ENCODE assay signal across 23 cellular contexts in the genomic region with DNA sequence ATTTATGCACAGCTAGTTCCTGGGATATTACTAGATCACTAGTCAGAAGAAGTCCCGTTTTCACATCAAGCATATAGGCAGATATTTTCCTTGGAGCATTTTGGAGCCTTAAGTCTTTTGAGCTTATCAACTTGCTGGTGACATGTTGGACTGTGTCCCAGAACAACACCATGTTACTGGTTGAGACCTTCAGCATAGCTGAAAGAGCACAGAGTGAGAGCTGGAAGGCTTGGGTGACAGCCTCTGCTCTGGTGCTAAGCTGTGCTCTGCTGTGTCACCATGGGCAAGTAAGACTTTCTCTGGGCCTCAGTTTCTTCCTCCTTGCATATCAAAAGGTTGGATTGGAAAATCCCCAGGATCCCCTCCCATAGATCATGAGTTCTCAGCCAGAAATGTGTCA.
"Had no signal": no experiment of that assay in that cellular context is flagged by ENCODE, and none has a peak within 500 bp of the region (broad histone marks: within the 10 kb centered on the region; RNA-seq: fewer than 3 reads in every experiment).

No MANE protein-coding gene starts in this region.

- DNase-seq: activated CD4-positive, alpha-beta T cell treated with anti-CD3 and anti-CD28 coated beads for 4 hours; activated CD8-positive, alpha-beta memory T cell treated with anti-CD3 and anti-CD28 coated beads, Interleukin-2, amount 50 U/mL, for 48 hours; activated CD8-positive, alpha-beta T cell treated with anti-CD3 and anti-CD28 coated beads for 36 hours; activated naive CD4-positive, alpha-beta T cell; activated T-cell treated with anti-CD3 and anti-CD28 coated beads, Interleukin-2, amount 50 U/mL, for 1 hour; KG1; NCI-H1092 treated with DMSO at 0.1 percent for 48 hours; NCI-H1417 treated with DMSO at 0.1 percent for 48 hours; NCI-H1694; NCI-H2029; NCI-H2107; NCI-H2171 treated with DMSO at 0.1 percent for 48 hours; NCI-H226; NCI-H526; NCI-H82; OCI-M1; SHP77; SW 1271 had no signal

- H3K4me1 ChIP-seq: breast epithelium, SJSA1 had no signal

- H3K27me3 ChIP-seq: breast epithelium, SJSA1 had no signal

- H3K36me3 ChIP-seq: breast epithelium, SJSA1 had no signal

- H3K9me3 ChIP-seq: breast epithelium, SJSA1 had no signal

- H3K4me3 ChIP-seq: breast epithelium, SJSA1 had no signal

- H3K27ac ChIP-seq: breast epithelium, SJSA1 had no signal

- ATAC-seq: activated CD4-positive, CD25-positive, alpha-beta regulatory T cell treated with anti-CD3 and anti-CD28 coated beads, Interleukin-2, amount 50 U/mL, for 24 hours; activated CD8-positive, alpha-beta T cell treated with anti-CD3 and anti-CD28 coated beads for 36 hours; Panc1; SK-N-SH treated with all-trans-retinoic acid at 6 μM for 48 hours had no signal
